In the genomic region with DNA sequence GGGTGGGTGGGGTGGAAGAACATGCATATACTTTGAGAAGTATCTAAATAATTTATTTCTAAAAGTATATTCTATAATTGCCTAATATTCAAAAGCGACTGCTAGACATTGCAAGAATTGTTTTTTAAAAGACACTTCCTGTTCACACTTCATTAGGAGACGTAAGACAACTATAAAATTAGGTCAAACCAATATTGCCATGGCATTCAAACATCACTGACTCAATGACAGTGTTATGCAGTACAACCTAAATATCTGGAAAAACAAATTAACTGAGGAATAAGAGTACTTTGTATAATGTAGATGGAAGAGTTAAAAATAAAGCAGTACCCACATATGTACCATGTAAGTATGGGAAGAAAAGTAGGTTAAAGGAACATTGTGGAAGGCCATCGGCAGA, we compare ENCODE assay signal across 1 cellular context.
TF ChIP-seq lines count a peak whose summit lies in the region.

No MANE protein-coding gene starts in this region.

TF ChIP-seq in IMR-90, 13 proteins besides CTCF, POLR2A, EP300 and RAD21:
- TF ChIP-seq CHD1 (IDR thresholded peaks at IDR 0.05; ENCODE audit: low read depth, low read length) (no peak), RFX5 (IDR thresholded peaks at IDR 0.05; ENCODE audit: low read depth, low read length) (no peak), RCOR1 (IDR thresholded peaks at IDR 0.05; ENCODE audit: insufficient replicate concordance, low read length) (no peak)
- TF ChIP-seq, protein P1, sequence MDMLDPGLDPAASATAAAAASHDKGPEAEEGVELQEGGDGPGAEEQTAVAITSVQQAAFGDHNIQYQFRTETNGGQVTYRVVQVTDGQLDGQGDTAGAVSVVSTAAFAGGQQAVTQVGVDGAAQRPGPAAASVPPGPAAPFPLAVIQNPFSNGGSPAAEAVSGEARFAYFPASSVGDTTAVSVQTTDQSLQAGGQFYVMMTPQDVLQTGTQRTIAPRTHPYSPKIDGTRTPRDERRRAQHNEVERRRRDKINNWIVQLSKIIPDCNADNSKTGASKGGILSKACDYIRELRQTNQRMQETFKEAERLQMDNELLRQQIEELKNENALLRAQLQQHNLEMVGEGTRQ (IDR thresholded peaks at IDR 0.05; ENCODE audit: low read depth, low read length), result no peak
